8 cellular contexts compared by ENCODE assay signal in genomic region chr15:82540055-82540983, GRCh38. TPM values are rescaled to one million over a fixed set of nuclear protein-coding genes. Genes with fewer than 3 reads are reported as not detected.
DNase-seq lines count a peak whose midpoint lies in the region; ATAC-seq, FAIRE-seq and TF ChIP-seq lines count a peak whose summit lies in the region.

Gene RPS17, minus strand, starts transcription at chr15:82540457. Its CDS starts 29 bp downstream, at chr15:82540428.

- ATAC-seq in GM18867 (IDR thresholded peaks at IDR 0.05; ENCODE audit: unreplicated experiment) (peak; percentile 95), HG03095 (IDR thresholded peaks at IDR 0.05; ENCODE audit: unreplicated experiment) (peak; percentile 92)

- peak within 1 kb of the TSS; percentile 97 for H3K4me2 ChIP-seq in mammary epithelial cell (ENCODE audit: insufficient read depth, low read depth, low read length)
- H3K4me2 ChIP-seq in keratinocyte (ENCODE audit: control insufficient read depth, extremely low read depth, insufficient read depth, low read depth, low read length), result peak within 1 kb of the TSS; percentile 93

- H3K27me3 ChIP-seq in mammary epithelial cell (ENCODE audit: insufficient read depth, low read length), result no peaks in the 10 kb centered on the region
- no peaks in the 10 kb centered on the region for H3K27me3 ChIP-seq in keratinocyte (ENCODE audit: control insufficient read depth, extremely low read depth, insufficient read depth, low read length)

- H3K4me1 ChIP-seq in mammary epithelial cell (ENCODE audit: insufficient read depth, low read length) (peaks cover 21% of the 10 kb centered on the region), keratinocyte (ENCODE audit: control insufficient read depth, extremely low read depth, insufficient read depth, low read length) (peaks cover 22% of the 10 kb centered on the region)

- TF ChIP-seq CTCF in mammary epithelial cell (conservative IDR thresholded peaks at IDR 0.05 in 1 of 2, IDR thresholded peaks at IDR 0.05 in 1 of 2; ENCODE audit: extremely low read depth in 1 of 2, insufficient read depth in 1 of 2, low read depth in 1 of 2, low read length in 2 of 2) (peak; percentile 78 to 98), keratinocyte (optimal IDR thresholded peaks at IDR 0.05 in 1 of 3, IDR thresholded peaks at IDR 0.05 in 1 of 3, conservative IDR thresholded peaks at IDR 0.05 in 1 of 3; ENCODE audit: extremely low read depth in 1 of 3, insufficient read depth in 2 of 3, low read length in 3 of 3) (peak; percentile 89 to 99 (median 93))

- H3K9me3 ChIP-seq in mammary epithelial cell (replicated peaks; ENCODE audit: insufficient read depth, low read length) (no peaks in the 10 kb centered on the region), keratinocyte (ENCODE audit: control insufficient read depth, low read depth, low read length) (no peaks in the 10 kb centered on the region)

- DNase-seq in mammary epithelial cell (peak; percentile 96), keratinocyte (ENCODE audit: low read depth, low spot score) (peak; percentile 87), NCI-H524 treated with DMSO at 0.1 percent for 48 hours (lab: John Stamatoyannopoulos, UW) (no peak), OCI-M1 (lab: John Stamatoyannopoulos, UW) (no peak)
- peak; percentile 98 for DNase-seq in stimulated activated CD4-positive, alpha-beta T cell treated with anti-CD3 and anti-CD28 coated beads, Interleukin-1b, Interleukin-23, amount 100 ng/mL, for 1 hour (ENCODE audit: low read depth in 2 of 2)

- FAIRE-seq in keratinocyte (lab: Jason Lieb, UNC), result no peak

- H3K4me3 ChIP-seq in mammary epithelial cell (replicated peaks in 1 of 3; ENCODE audit: insufficient read depth in 1 of 3, low read depth in 2 of 3, low read length in 3 of 3), result peak within 1 kb of the TSS; percentile 83 to 92 (median 92)
- H3K4me3 ChIP-seq in keratinocyte (ENCODE audit: control insufficient read depth in 2 of 3, extremely low read depth in 1 of 3, insufficient read depth in 2 of 3, low read depth in 1 of 3, low read length in 3 of 3), result peak within 1 kb of the TSS; percentile 93 to 99 (median 94)

- no peaks in the 10 kb centered on the region for H3K9me1 ChIP-seq in keratinocyte (ENCODE audit: control insufficient read depth, extremely low read depth, insufficient read depth, low read length)

- peaks cover 53% of the 10 kb centered on the region for H3K79me2 ChIP-seq in mammary epithelial cell (ENCODE audit: insufficient read depth, low read length)
- peaks cover 41% of the 10 kb centered on the region for H3K79me2 ChIP-seq in keratinocyte (ENCODE audit: control insufficient read depth, insufficient read depth, low read length)

- H3K27ac ChIP-seq in mammary epithelial cell (ENCODE audit: insufficient read depth, low read depth, low read length) (peak within 1 kb of the TSS; percentile 73), keratinocyte (ENCODE audit: control insufficient read depth, insufficient read depth, low read length) (peak within 1 kb of the TSS; percentile 86)

- in situ Hi-C loops in mammary epithelial cell (cut with MboI; ENCODE audit: low sequenced_read_pairs in 2 of 2), result no loop called here

- TSS peak; percentile 62 for BruUV-seq in mammary epithelial cell (replicated peaks; lab: Mats Ljungman, UMichigan)

- CTCF ChIA-PET in mammary epithelial cell (lab: Charles Lee; ENCODE audit: low non-redundant PET), result interaction anchor here (0.6 to 1.2 kb wide), 3 partner anchors 9 to 336 kb away, joined by 4 to 8 read pairs (median 5); no protein-coding TSS in a partner anchor

- H3K9ac ChIP-seq in mammary epithelial cell (ENCODE audit: insufficient read depth, low read length) (peak within 1 kb of the TSS; percentile 93), keratinocyte (ENCODE audit: control insufficient read depth, extremely low read depth, insufficient read depth, low read length) (peak within 1 kb of the TSS; percentile 98)

- dilution Hi-C loops in mammary epithelial cell (cut with HindIII; ENCODE audit: low sequenced_read_pairs), result loop anchor here (25.0 kb wide), 1 partner anchor 128 kb away; no protein-coding TSS in a partner anchor
- dilution Hi-C loops in keratinocyte (cut with MboI; ENCODE audit: extremely low pct_ligation_motif_present, low sequenced_read_pairs), result no loop called here

- peaks cover 7% of the 10 kb centered on the region for H4K20me1 ChIP-seq in mammary epithelial cell (ENCODE audit: insufficient read depth, low read length)
- H4K20me1 ChIP-seq in keratinocyte (ENCODE audit: control insufficient read depth, extremely low read depth, insufficient read depth, low read length), result peaks cover 25% of the 10 kb centered on the region

- H3K36me3 ChIP-seq in mammary epithelial cell (ENCODE audit: insufficient read depth, low read length) (peaks cover 34% of the 10 kb centered on the region), keratinocyte (ENCODE audit: control insufficient read depth in 2 of 2, extremely low read depth in 1 of 2, insufficient read depth in 2 of 2, low read length in 2 of 2) (peaks cover 32 to 38% of the 10 kb centered on the region in 2 experiments)

- 4% methylated on average over 49 of the region's 81 CpGs for WGBS in mammary epithelial cell (ENCODE audit: low coverage, missing lambda C conversion rate)

- intact Hi-C loops in T-helper 1 cell treated with Interleukin-12 subunit alpha and Interleukin-12 subunit beta and Interleukin-4 antibody, amounts not matched to agents 30 ng/mL and 1 ng/mL, for 36 hours (cut with micrococcal nuclease), result loop anchor here (1.0 to 10.0 kb wide), 10 partner anchors 140 to 664 kb away; partner anchors contain the start of genes AP3B2, BTBD1, C15orf40 and EFL1
- intact Hi-C loops in mammary epithelial cell (cut with micrococcal nuclease), result loop anchor here (1.0 to 5.0 kb wide), 6 partner anchors 140 to 472 kb away; partner anchors contain the start of genes AP3B2, C15orf40 and RAMAC

- H2AFZ ChIP-seq in mammary epithelial cell (ENCODE audit: low read depth, low read length) (peak within 1 kb of the TSS; percentile 88), keratinocyte (ENCODE audit: control insufficient read depth, low read length) (peak within 1 kb of the TSS; percentile 95)

RNA-seq across cellular contexts. Expression of gene RPS17, which starts in this region (rescaled TPM):
- 1,659 and 1,668 TPM in 2 replicates for total RNA-seq in T-helper 1 cell treated with Interleukin-12 subunit alpha and Interleukin-12 subunit beta and Interleukin-4 antibody, amounts not matched to agents 30 ng/mL and 1 ng/mL, for 36 hours
- total RNA-seq in mammary epithelial cell, result 1,000 to 10,000 TPM; 1,069 to 1,616 TPM
- polyA plus RNA-seq in mammary epithelial cell (4,815 TPM), keratinocyte (3,935 to 4,320 TPM (median 3,980 TPM) in 3 replicates)
- polyA minus RNA-seq in mammary epithelial cell (502 TPM), keratinocyte (227 to 1,259 TPM (median 991 TPM) in 3 replicates)
- 638 TPM for polyA plus RNA-seq in keratinocyte (2011; ENCODE audit: low read depth)
- polyA plus RNA-seq in keratinocyte (2011; cell fraction: cytosol; rRNA removed), result 4,775 and 5,060 TPM in 2 replicates
- 926 and 1,172 TPM in 2 replicates for polyA plus RNA-seq in keratinocyte (2011; cell fraction: nucleus; rRNA removed)
- 3,748 and 5,826 TPM in 2 replicates for polyA plus RNA-seq in keratinocyte (2012; ENCODE audit: low replicate concordance)
- polyA minus RNA-seq in keratinocyte (2011; cell fraction: cytosol; rRNA and poly(A)+ RNA removed), result 2,547 TPM
- polyA minus RNA-seq in keratinocyte (2011; cell fraction: nucleus; rRNA and poly(A)+ RNA removed), result 199 and 233 TPM in 2 replicates

Comparison
In these comparisons a context has a peak if more than half of its experiments do, and no peak if none do; other contexts are left out.
1. DNase-seq: peak in mammary epithelial cell (single experiment), keratinocyte (single experiment) and stimulated activated CD4-positive, alpha-beta T cell treated with anti-CD3 and anti-CD28 coated beads, Interleukin-1b, Interleukin-23, amount 100 ng/mL, for 1 hour (2 of 2); none in NCI-H524 treated with DMSO at 0.1 percent for 48 hours (single experiment) and OCI-M1 (single experiment).